ENCODE assay signal across 13 cellular contexts in genomic region chr14:59343585-59343984, GRCh38.
DNase-seq lines count a peak whose midpoint lies in the region; ATAC-seq and TF ChIP-seq lines count a peak whose summit lies in the region.
"Had no signal": no experiment of that assay in that cellular context is flagged by ENCODE, and none has a peak within 500 bp of the region (broad histone marks: within the 10 kb centered on the region; RNA-seq: fewer than 3 reads in every experiment).

No MANE protein-coding gene starts in this region.

- CTCF ChIA-PET in PC-3 (lab: Charles Lee), result no interaction called here

- BruUV-seq in PC-3 (replicated peaks; lab: Mats Ljungman, UMichigan), result no TSS peak

- no peaks in the 10 kb centered on the region for H4K20me1 ChIP-seq in PC-3 (ENCODE audit: low read length)
- H4K20me1 ChIP-seq in smooth muscle cell (ENCODE audit: low read depth), result no peaks in the 10 kb centered on the region

- H3K4me2 ChIP-seq in PC-3 (ENCODE audit: low read length), result peak overlapping the region; percentile 65
- H3K4me2 ChIP-seq in smooth muscle cell, result peak overlapping the region; percentile 53

- H3K4me1 ChIP-seq in PC-3 (ENCODE audit: insufficient read depth, low read length) (peaks cover 26% of the 10 kb centered on the region), heart left ventricle (peaks cover 0 to 72% (median 42%) of the 10 kb centered on the region in 12 donors), smooth muscle cell (ENCODE audit: low read depth) (peaks cover 46% of the 10 kb centered on the region)
- H3K4me1 ChIP-seq: prostate gland had no signal

- intact Hi-C loops in PC-3 (cut with micrococcal nuclease) (no loop called here), heart left ventricle (cut with DNase I) (no loop called here)

- H3K4me3 Mint-ChIP-seq in glutamatergic neuron (ENCODE audit: unreplicated experiment), result no peak overlapping the region
- H3K4me3 Mint-ChIP-seq: activated T-helper 1 cell treated with anti-CD3 and anti-CD28 coated beads, Interleukin-12 subunit alpha, Interleukin-12 subunit beta, Interleukin-2, Interleukin-4 antibody, amounts not matched to agents 30 ng/mL and 10 ng/mL and 1 ng/mL, durations not matched to agents 14 hours and 24 hours and 36 hours had no signal

- no peaks in the 10 kb centered on the region for H3K9me3 Mint-ChIP-seq in glutamatergic neuron (ENCODE audit: unreplicated experiment)
- H3K9me3 Mint-ChIP-seq: activated T-helper 1 cell treated with anti-CD3 and anti-CD28 coated beads, Interleukin-12 subunit alpha, Interleukin-12 subunit beta, Interleukin-2, Interleukin-4 antibody, amounts not matched to agents 30 ng/mL and 10 ng/mL and 1 ng/mL, durations not matched to agents 14 hours and 24 hours and 36 hours had no signal

- no peak overlapping the region for H2AFZ ChIP-seq in PC-3 (ENCODE audit: low read length)
- H2AFZ ChIP-seq in smooth muscle cell (ENCODE audit: low read depth), result no peak overlapping the region

- no peaks in the 10 kb centered on the region for H3K9me2 ChIP-seq in PC-3 (replicated peaks; ENCODE audit: low read length)

- H3K9me3 ChIP-seq in PC-3 (ENCODE audit: low read length) (no peaks in the 10 kb centered on the region), heart left ventricle (no peaks in the 10 kb centered on the region), smooth muscle cell (replicated peaks; ENCODE audit: low read depth) (no peaks in the 10 kb centered on the region)
- H3K9me3 ChIP-seq: ascending aorta, prostate gland had no signal

- no peak for ATAC-seq in PC-3
- peak; percentile 35 to 66 (median 48) for ATAC-seq in heart left ventricle
- no peak for ATAC-seq in HG02763 (IDR thresholded peaks at IDR 0.05; ENCODE audit: unreplicated experiment)

- TF ChIP-seq CTCF in PC-3 (conservative IDR thresholded peaks at IDR 0.05; ENCODE audit: low read depth, low read length) (no peak), heart left ventricle (IDR thresholded peaks at IDR 0.05) (no peak), smooth muscle cell (IDR thresholded peaks at IDR 0.05; ENCODE audit: borderline replicate concordance, insufficient read depth, poor library complexity, severe bottlenecking) (no peak), glutamatergic neuron (IDR thresholded peaks at IDR 0.05; ENCODE audit: partially characterized antibody, unreplicated experiment) (no peak)

- peaks cover 5% of the 10 kb centered on the region for H3F3A ChIP-seq in PC-3 (ENCODE audit: low read length, unreplicated experiment)
- H3F3A ChIP-seq in smooth muscle cell (ENCODE audit: low read depth), result peaks cover 28% of the 10 kb centered on the region

- H3K4me1 Mint-ChIP-seq in glutamatergic neuron (ENCODE audit: low read depth, unreplicated experiment), result peaks cover 2% of the 10 kb centered on the region

- no peak overlapping the region for H3K27ac Mint-ChIP-seq in glutamatergic neuron (ENCODE audit: unreplicated experiment)
- H3K27ac Mint-ChIP-seq: activated T-helper 1 cell treated with anti-CD3 and anti-CD28 coated beads, Interleukin-12 subunit alpha, Interleukin-12 subunit beta, Interleukin-2, Interleukin-4 antibody, amounts not matched to agents 30 ng/mL and 10 ng/mL and 1 ng/mL, durations not matched to agents 14 hours and 24 hours and 36 hours had no signal

- H3K4me3 ChIP-seq in PC-3 (ENCODE audit: low read length) (no peak overlapping the region), heart left ventricle (no peak overlapping the region), smooth muscle cell (no peak overlapping the region)
- H3K4me3 ChIP-seq: ascending aorta, prostate gland had no signal

- H3K27me3 Mint-ChIP-seq in glutamatergic neuron (ENCODE audit: unreplicated experiment), result no peaks in the 10 kb centered on the region

- H3K36me3 ChIP-seq in PC-3 (ENCODE audit: low read depth, low read length), result peaks cover 13% of the 10 kb centered on the region; the same call in 1 of the 2 replicates
- peaks cover 0 to 58% (median 40%) of the 10 kb centered on the region in 9 donors for H3K36me3 ChIP-seq in heart left ventricle
- no peaks in the 10 kb centered on the region for H3K36me3 ChIP-seq in smooth muscle cell (ENCODE audit: low read depth)
- H3K36me3 ChIP-seq: prostate gland had no signal

- TF ChIP-seq POLR2A in heart left ventricle (IDR thresholded peaks at IDR 0.05), result no peak

- peak; percentile 35 for DNase-seq in M059J (ENCODE audit: low read depth)
- peak; percentile 67 for DNase-seq in PC-3
- peak in 4 of 5 donors; percentile 38 to 62 (median 56) for DNase-seq in heart left ventricle
- DNase-seq in smooth muscle cell (lab: John Stamatoyannopoulos, UW; ENCODE audit: unreplicated experiment), result no peak
- DNase-seq in glutamatergic neuron, result no peak
- DNase-seq in mesenteric fat pad (ENCODE audit: low spot score), result no peak
- DNase-seq: DMS153, HCEC 1CT, KBM-7 had no signal

- 53 to 72% (median 62%) methylated on average over 3 of the region's 3 CpGs for WGBS in heart left ventricle, 4 donors
- WGBS in smooth muscle cell (ENCODE audit: low lambda C conversion rate), result 54% methylated on average over 3 of the region's 3 CpGs

- H3K36me3 Mint-ChIP-seq in glutamatergic neuron (ENCODE audit: unreplicated experiment), result peaks cover 5% of the 10 kb centered on the region

- peak overlapping the region; percentile 64 for H3K27ac ChIP-seq in PC-3 (ENCODE audit: low read length)
- peak overlapping the region in 11 of 12 donors; percentile 42 to 87 (median 69) for H3K27ac ChIP-seq in heart left ventricle
- H3K27ac ChIP-seq in smooth muscle cell (ENCODE audit: low read depth), result no peak overlapping the region
- H3K27ac ChIP-seq: prostate gland had no signal

- H3K79me2 ChIP-seq in PC-3 (ENCODE audit: low read length) (no peaks in the 10 kb centered on the region), smooth muscle cell (ENCODE audit: low read depth) (no peaks in the 10 kb centered on the region)

- no peaks in the 10 kb centered on the region for H3K27me3 ChIP-seq in PC-3 (ENCODE audit: low read length)
- no peaks in the 10 kb centered on the region for H3K27me3 ChIP-seq in heart left ventricle
- H3K27me3 ChIP-seq in smooth muscle cell (ENCODE audit: low read depth), result no peaks in the 10 kb centered on the region
- H3K27me3 ChIP-seq: ascending aorta had no signal

- H3K9ac ChIP-seq in PC-3 (ENCODE audit: low read length) (no peak overlapping the region), smooth muscle cell (ENCODE audit: low read depth) (no peak overlapping the region)

- POLR2A ChIA-PET in PC-3 (lab: Charles Lee; ENCODE audit: unreplicated experiment), result no interaction called here

Comparison
In these comparisons a context has a peak if more than half of its experiments do, and no peak if none do; other contexts are left out.
1. DNase-seq: peak in M059J (single experiment), PC-3 (single experiment) and heart left ventricle (4 of 5); none in smooth muscle cell (single experiment), glutamatergic neuron (single experiment) and mesenteric fat pad (single experiment).
2. ATAC-seq: peak in heart left ventricle (4 of 4); none in PC-3 (single experiment) and HG02763 (single experiment).